Comparison of ENCODE assay signal across 16 cellular contexts in genomic region chr10:63703740-63704345, GRCh38.
DNase-seq lines count a peak whose midpoint lies in the region; ATAC-seq, FAIRE-seq and TF ChIP-seq lines count a peak whose summit lies in the region.
"Had no signal": no experiment of that assay in that cellular context is flagged by ENCODE, and none has a peak within 500 bp of the region (broad histone marks: within the 10 kb centered on the region; RNA-seq: fewer than 3 reads in every experiment).

No MANE protein-coding gene starts in this region.

- no peaks in the 10 kb centered on the region for H3K36me3 ChIP-seq in parathyroid adenoma (ENCODE audit: control insufficient read depth, insufficient read depth, low read length)
- no peaks in the 10 kb centered on the region for H3K36me3 ChIP-seq in aorta (ENCODE audit: control insufficient read depth in 1 of 2, insufficient read depth in 2 of 2, low read length in 1 of 2)
- H3K36me3 ChIP-seq: HAP-1, heart right ventricle had no signal

- no peak for FAIRE-seq in D721Med (lab: Jason Lieb, UNC)

- no peak for ATAC-seq in aorta (ENCODE audit: low FRiP score)
- ATAC-seq: activated CD4-positive, CD25-positive, alpha-beta regulatory T cell treated with anti-CD3 and anti-CD28 coated beads, Interleukin-2, amount 50 U/mL, for 24 hours had no signal

- H3K9ac ChIP-seq in parathyroid adenoma, result no peak overlapping the region

- H3K27ac ChIP-seq in parathyroid adenoma, result peak overlapping the region; percentile 58
- H3K27ac ChIP-seq in aorta (ENCODE audit: low read depth in 1 of 2, low read length in 2 of 2), result no peak overlapping the region

- TF ChIP-seq CTCF in parathyroid adenoma (IDR thresholded peaks at IDR 0.05) (no peak), D721Med (IDR thresholded peaks at IDR 0.05; ENCODE audit: insufficient read depth, missing control alignments) (no peak)

- peak overlapping the region; percentile 69 for H2AFZ ChIP-seq in parathyroid adenoma

- no peak overlapping the region for H3K4me2 ChIP-seq in parathyroid adenoma (ENCODE audit: low read length)

- H3K27me3 ChIP-seq in parathyroid adenoma (ENCODE audit: control insufficient read depth, insufficient read depth, low read length), result no peaks in the 10 kb centered on the region
- no peaks in the 10 kb centered on the region for H3K27me3 ChIP-seq in aorta (ENCODE audit: control insufficient read depth in 1 of 2, insufficient read depth in 2 of 2, low read length in 1 of 2)
- H3K27me3 ChIP-seq: heart right ventricle had no signal

- peak; percentile 87 for DNase-seq in DMS53 (lab: John Stamatoyannopoulos, UW)
- DNase-seq in NCI-H1092 treated with DMSO at 0.1 percent for 48 hours (lab: John Stamatoyannopoulos, UW), result peak; percentile 86
- peak; percentile 79 for DNase-seq in SHP77 treated with DMSO at 0.1 percent for 48 hours (lab: John Stamatoyannopoulos, UW)
- DNase-seq in D721Med (ENCODE audit: insufficient read length, low spot score), result no peak
- DNase-seq in stimulated activated CD4-positive, alpha-beta T cell treated with anti-CD3 and anti-CD28 coated beads, Interleukin-4, amount 100 ng/mL, for 1 hour, result no peak
- DNase-seq in aorta, result no peak
- DNase-seq: CD4-positive, CD25-positive, alpha-beta regulatory T cell; cerebellar nuclear complex; heart right ventricle; naive thymus-derived CD4-positive, alpha-beta T cell; right cardiac atrium; stimulated activated CD4-positive, alpha-beta T cell treated with anti-CD3 and anti-CD28 coated beads, Interleukin-4, amount 100 ng/mL, for 4 hours; stimulated activated naive CD4-positive, alpha-beta T cell had no signal

- H3K9me3 ChIP-seq in parathyroid adenoma (ENCODE audit: control insufficient read depth, low read length), result no peaks in the 10 kb centered on the region
- H3K9me3 ChIP-seq in aorta (ENCODE audit: control insufficient read depth, low read length), result no peaks in the 10 kb centered on the region
- H3K9me3 ChIP-seq: HAP-1, heart right ventricle had no signal

- H3K4me3 ChIP-seq in parathyroid adenoma (ENCODE audit: low read depth, low read length) (no peak overlapping the region), aorta (ENCODE audit: low read length in 2 of 2) (no peak overlapping the region)
- H3K4me3 ChIP-seq: HAP-1, heart right ventricle had no signal

- H3K79me2 ChIP-seq in parathyroid adenoma, result no peaks in the 10 kb centered on the region

- intact Hi-C loops in aorta (cut with DNase I), result no loop called here

- 89 to 93% methylated on average over 6 of the region's 6 CpGs for WGBS in aorta, 2 donors

- H3K4me1 ChIP-seq in parathyroid adenoma (peaks cover 35% of the 10 kb centered on the region), aorta (ENCODE audit: control insufficient read depth in 1 of 2, insufficient read depth in 2 of 2, low read length in 2 of 2) (peaks cover 2 to 3% of the 10 kb centered on the region in 2 donors)
- H3K4me1 ChIP-seq: HAP-1 had no signal

Comparison
In these comparisons a context has a peak if more than half of its experiments do, and no peak if none do; other contexts are left out.
1. DNase-seq: peak in DMS53 (single experiment), NCI-H1092 treated with DMSO at 0.1 percent for 48 hours (single experiment) and SHP77 treated with DMSO at 0.1 percent for 48 hours (single experiment); none in D721Med (single experiment), stimulated activated CD4-positive, alpha-beta T cell treated with anti-CD3 and anti-CD28 coated beads, Interleukin-4, amount 100 ng/mL, for 1 hour (single experiment) and aorta (0 of 2).